ENCODE assay signal across 9 cellular contexts in the genomic region with DNA sequence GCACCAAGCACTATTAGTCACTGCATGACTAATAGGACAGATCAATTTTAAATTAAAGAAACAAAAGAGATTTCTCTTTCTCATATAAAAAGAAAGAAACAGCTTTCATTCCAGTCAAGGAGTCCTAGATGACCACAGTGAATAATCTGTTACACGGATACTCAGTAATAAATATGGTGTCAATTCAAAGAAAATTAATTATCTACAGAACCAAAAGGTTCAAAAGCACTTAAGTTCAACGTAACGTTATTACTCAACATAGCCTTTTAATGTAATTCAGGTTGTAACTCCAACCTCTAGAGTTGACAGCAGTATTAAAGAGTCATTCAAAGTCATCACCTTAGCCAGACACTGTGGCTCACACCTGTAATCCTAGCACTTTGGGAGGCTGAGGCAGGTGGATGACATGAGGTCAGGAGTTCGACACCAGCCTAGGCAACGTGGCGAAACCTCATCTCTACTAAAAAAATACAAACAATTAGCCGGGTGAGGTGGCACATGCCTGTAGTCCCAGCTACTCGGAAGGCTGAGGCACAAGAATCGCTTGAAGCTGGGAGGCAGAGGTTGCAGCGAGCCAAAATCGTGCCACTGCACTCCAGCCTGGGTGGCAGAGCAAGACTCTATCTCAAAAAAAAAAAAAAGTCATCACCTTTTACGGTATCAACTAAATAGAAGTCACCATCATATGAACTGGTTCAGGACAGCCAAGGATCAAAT. TPM values are rescaled to one million over a fixed set of nuclear protein-coding genes. Genes with fewer than 3 reads are reported as not detected.
A peak's percentile ranks its signal among the peaks of the same experiment; 100 is the strongest.
DNase-seq lines count a peak whose midpoint lies in the region; TF ChIP-seq lines count a peak whose summit lies in the region.
"Had no signal": no experiment of that assay in that cellular context is flagged by ENCODE, and none has a peak within 500 bp of the region (broad histone marks: within the 10 kb centered on the region; RNA-seq: fewer than 3 reads in every experiment).

No MANE protein-coding gene starts in this region.

- peak overlapping the region; percentile 97 for H3K27ac Mint-ChIP-seq in activated naive CD8-positive, alpha-beta T cell
- H3K27ac Mint-ChIP-seq in Caco-2 (ENCODE audit: unreplicated experiment) = no peak overlapping the region

- POLR2A ChIA-PET in Caco-2 (lab: Charles Lee) = no interaction called here

- WGBS in liver = 64% methylated on average over 12 of the region's 12 CpGs

- H3K9me3 ChIP-seq in liver (ENCODE audit: control insufficient read depth in 4 of 4, low read length in 3 of 4) (no peaks in the 10 kb centered on the region), uterus (no peaks in the 10 kb centered on the region), Caco-2 (peaks cover 1% of the 10 kb centered on the region; the same call in 1 of the 2 replicates)

- H3K4me3 ChIP-seq in liver (ENCODE audit: low read depth in 1 of 3, low read length in 3 of 3) (no peak overlapping the region), uterus (no peak overlapping the region), Caco-2 (ENCODE audit: low read depth, low read length) (no peak overlapping the region)

- in situ Hi-C loops in G401 (cut with HindIII; ENCODE audit: low sequenced_read_pairs) = no loop called here

- DNase-seq in stimulated activated CD4-positive, alpha-beta T cell treated with anti-CD3 and anti-CD28 coated beads, Interleukin-15, amount 100 ng/mL, for 24 hours = peak; percentile 46
- DNase-seq in stimulated activated CD4-positive, alpha-beta T cell treated with anti-CD3 and anti-CD28 coated beads, Interleukin-2, amount 100 ng/mL, for 48 hours = no peak
- DNase-seq in uterus (no peak), G401 (ENCODE audit: low spot score) (no peak), amygdala (lab: John Stamatoyannopoulos, UW) (no peak), Caco-2 (no peak)
- DNase-seq: NCI-H524 treated with DMSO at 0.1 percent for 48 hours had no signal

- H3K4me1 ChIP-seq in liver (ENCODE audit: control insufficient read depth in 4 of 4, insufficient read depth in 4 of 4, low read length in 3 of 4) = peaks cover 24 to 49% (median 46%) of the 10 kb centered on the region in 4 donors
- H3K4me1 ChIP-seq in uterus = peaks cover 5 to 11% of the 10 kb centered on the region in 2 donors
- H3K4me1 ChIP-seq in Caco-2 = peaks cover 23% of the 10 kb centered on the region

- H3K36me3 ChIP-seq in liver (ENCODE audit: control insufficient read depth in 4 of 4, insufficient read depth in 3 of 4, low read depth in 1 of 4, low read length in 3 of 4) = no peaks in the 10 kb centered on the region
- no peaks in the 10 kb centered on the region for H3K36me3 ChIP-seq in uterus
- no peaks in the 10 kb centered on the region for H3K36me3 ChIP-seq in Caco-2 (ENCODE audit: control insufficient read depth, insufficient read depth, low read length)

- H3K4me3 Mint-ChIP-seq in activated naive CD8-positive, alpha-beta T cell = peak overlapping the region; percentile 99
- H3K4me3 Mint-ChIP-seq in Caco-2 (ENCODE audit: unreplicated experiment) = no peak overlapping the region

- no peaks in the 10 kb centered on the region for H3K27me3 ChIP-seq in liver (ENCODE audit: control insufficient read depth in 4 of 4, insufficient read depth in 4 of 4, low read length in 3 of 4)
- no peaks in the 10 kb centered on the region for H3K27me3 ChIP-seq in uterus
- H3K27me3 ChIP-seq in Caco-2 (replicated peaks; ENCODE audit: control insufficient read depth, insufficient read depth, low read length) = no peaks in the 10 kb centered on the region

- peaks cover 74% of the 10 kb centered on the region for H3K4me1 Mint-ChIP-seq in activated naive CD8-positive, alpha-beta T cell (ENCODE audit: low read depth)
- peaks cover 26% of the 10 kb centered on the region for H3K4me1 Mint-ChIP-seq in Caco-2 (ENCODE audit: low read depth, unreplicated experiment)

- no TSS peak for BruUV-seq in Caco-2 (replicated peaks; lab: Mats Ljungman, UMichigan)

- no peak for TF ChIP-seq POLR2A in uterus (IDR thresholded peaks at IDR 0.05)

- CTCF ChIA-PET in Caco-2 (lab: Charles Lee) = no interaction called here

- no peaks in the 10 kb centered on the region for H3K9me3 Mint-ChIP-seq in activated naive CD8-positive, alpha-beta T cell (ENCODE audit: low read depth)
- H3K9me3 Mint-ChIP-seq in Caco-2 (ENCODE audit: unreplicated experiment) = no peaks in the 10 kb centered on the region

- no peak overlapping the region for H3K9ac ChIP-seq in liver (ENCODE audit: low read depth in 1 of 2, low read length in 2 of 2)

- no peak for TF ChIP-seq CTCF in liver (IDR thresholded peaks at IDR 0.05; ENCODE audit: low read depth, low read length, missing input control)
- TF ChIP-seq CTCF in uterus (IDR thresholded peaks at IDR 0.05) = no peak
- no peak for TF ChIP-seq CTCF in Caco-2 (IDR thresholded peaks at IDR 0.05; ENCODE audit: insufficient read depth in 1 of 2, low read depth in 1 of 2, low read length in 1 of 2, severe bottlenecking in 1 of 2, unreplicated experiment in 1 of 2)

- peaks cover 11% of the 10 kb centered on the region for H3K36me3 Mint-ChIP-seq in activated naive CD8-positive, alpha-beta T cell
- H3K36me3 Mint-ChIP-seq in Caco-2 (ENCODE audit: insufficient read depth, unreplicated experiment) = peaks cover 6% of the 10 kb centered on the region

- H3K27ac ChIP-seq in liver (ENCODE audit: low read depth in 1 of 2, low read length in 2 of 2) (peak overlapping the region; percentile 75 to 85), uterus (peak overlapping the region; percentile 62 to 67)

- H3K27me3 Mint-ChIP-seq in activated naive CD8-positive, alpha-beta T cell = no peaks in the 10 kb centered on the region
- no peaks in the 10 kb centered on the region for H3K27me3 Mint-ChIP-seq in Caco-2 (ENCODE audit: insufficient read depth, unreplicated experiment)

- intact Hi-C loops in uterus (cut with DNase I; ENCODE audit: low total_unique reads) (no loop called here), Caco-2 (cut with micrococcal nuclease; ENCODE audit: unreplicated experiment) (no loop called here)

- TF ChIP-seq RAD21 in liver (IDR thresholded peaks at IDR 0.05) = no peak

TF ChIP-seq in liver, 16 proteins besides CTCF, POLR2A, EP300 and RAD21:
- TF ChIP-seq JUND (IDR thresholded peaks at IDR 0.05) (no peak), NR2F2 (IDR thresholded peaks at IDR 0.05) (no peak), SP1 (IDR thresholded peaks at IDR 0.05) (no peak), RXRA (IDR thresholded peaks at IDR 0.05) (peak in 1 of 2 donors; percentile 11)
- TF ChIP-seq, protein P1, sequence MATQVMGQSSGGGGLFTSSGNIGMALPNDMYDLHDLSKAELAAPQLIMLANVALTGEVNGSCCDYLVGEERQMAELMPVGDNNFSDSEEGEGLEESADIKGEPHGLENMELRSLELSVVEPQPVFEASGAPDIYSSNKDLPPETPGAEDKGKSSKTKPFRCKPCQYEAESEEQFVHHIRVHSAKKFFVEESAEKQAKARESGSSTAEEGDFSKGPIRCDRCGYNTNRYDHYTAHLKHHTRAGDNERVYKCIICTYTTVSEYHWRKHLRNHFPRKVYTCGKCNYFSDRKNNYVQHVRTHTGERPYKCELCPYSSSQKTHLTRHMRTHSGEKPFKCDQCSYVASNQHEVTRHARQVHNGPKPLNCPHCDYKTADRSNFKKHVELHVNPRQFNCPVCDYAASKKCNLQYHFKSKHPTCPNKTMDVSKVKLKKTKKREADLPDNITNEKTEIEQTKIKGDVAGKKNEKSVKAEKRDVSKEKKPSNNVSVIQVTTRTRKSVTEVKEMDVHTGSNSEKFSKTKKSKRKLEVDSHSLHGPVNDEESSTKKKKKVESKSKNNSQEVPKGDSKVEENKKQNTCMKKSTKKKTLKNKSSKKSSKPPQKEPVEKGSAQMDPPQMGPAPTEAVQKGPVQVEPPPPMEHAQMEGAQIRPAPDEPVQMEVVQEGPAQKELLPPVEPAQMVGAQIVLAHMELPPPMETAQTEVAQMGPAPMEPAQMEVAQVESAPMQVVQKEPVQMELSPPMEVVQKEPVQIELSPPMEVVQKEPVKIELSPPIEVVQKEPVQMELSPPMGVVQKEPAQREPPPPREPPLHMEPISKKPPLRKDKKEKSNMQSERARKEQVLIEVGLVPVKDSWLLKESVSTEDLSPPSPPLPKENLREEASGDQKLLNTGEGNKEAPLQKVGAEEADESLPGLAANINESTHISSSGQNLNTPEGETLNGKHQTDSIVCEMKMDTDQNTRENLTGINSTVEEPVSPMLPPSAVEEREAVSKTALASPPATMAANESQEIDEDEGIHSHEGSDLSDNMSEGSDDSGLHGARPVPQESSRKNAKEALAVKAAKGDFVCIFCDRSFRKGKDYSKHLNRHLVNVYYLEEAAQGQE (IDR thresholded peaks at IDR 0.05) = no peak
- TF ChIP-seq, protein P2, sequence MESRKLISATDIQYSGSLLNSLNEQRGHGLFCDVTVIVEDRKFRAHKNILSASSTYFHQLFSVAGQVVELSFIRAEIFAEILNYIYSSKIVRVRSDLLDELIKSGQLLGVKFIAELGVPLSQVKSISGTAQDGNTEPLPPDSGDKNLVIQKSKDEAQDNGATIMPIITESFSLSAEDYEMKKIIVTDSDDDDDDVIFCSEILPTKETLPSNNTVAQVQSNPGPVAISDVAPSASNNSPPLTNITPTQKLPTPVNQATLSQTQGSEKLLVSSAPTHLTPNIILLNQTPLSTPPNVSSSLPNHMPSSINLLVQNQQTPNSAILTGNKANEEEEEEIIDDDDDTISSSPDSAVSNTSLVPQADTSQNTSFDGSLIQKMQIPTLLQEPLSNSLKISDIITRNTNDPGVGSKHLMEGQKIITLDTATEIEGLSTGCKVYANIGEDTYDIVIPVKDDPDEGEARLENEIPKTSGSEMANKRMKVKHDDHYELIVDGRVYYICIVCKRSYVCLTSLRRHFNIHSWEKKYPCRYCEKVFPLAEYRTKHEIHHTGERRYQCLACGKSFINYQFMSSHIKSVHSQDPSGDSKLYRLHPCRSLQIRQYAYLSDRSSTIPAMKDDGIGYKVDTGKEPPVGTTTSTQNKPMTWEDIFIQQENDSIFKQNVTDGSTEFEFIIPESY (IDR thresholded peaks at IDR 0.05) = no peak

RNA-seq across cellular contexts. Expression of a gene that starts 4.4 kb away (rescaled TPM):
- total RNA-seq in liver (10 to 100 TPM in 1 of 2 donors, 1 to 10 TPM in 1; 8.5 to 15.7 TPM), uterus (10 to 100 TPM in 3 of 4 donors, 1 to 10 TPM in 1; 3.6 to 34.1 (median 21.1) TPM), Caco-2 (2022) (18.2 and 19.0 TPM in 2 replicates)
- polyA plus RNA-seq in liver = 1 to 10 TPM; 5.6 to 8.2 TPM
- total RNA-seq in G401 (2014; rRNA removed; shearing (Covaris generic)) = 11.7 and 15.3 TPM in 2 replicates

RNA-seq across cellular contexts. Expression of a gene that starts 35.2 kb away (rescaled TPM):
- 10 to 100 TPM; 11.3 to 12.0 TPM for total RNA-seq in liver
- 10 to 100 TPM in 1 of 2 donors, 1 to 10 TPM in 1; 6.0 to 10.4 TPM for polyA plus RNA-seq in liver
- total RNA-seq in uterus = 10 to 100 TPM; 40.0 to 61.8 (median 49.9) TPM
- total RNA-seq in G401 (2014; rRNA removed; shearing (Covaris generic)) = 24.8 and 28.4 TPM in 2 replicates
- 13.6 and 13.8 TPM in 2 replicates for total RNA-seq in Caco-2 (2022)
